In the genomic region with DNA sequence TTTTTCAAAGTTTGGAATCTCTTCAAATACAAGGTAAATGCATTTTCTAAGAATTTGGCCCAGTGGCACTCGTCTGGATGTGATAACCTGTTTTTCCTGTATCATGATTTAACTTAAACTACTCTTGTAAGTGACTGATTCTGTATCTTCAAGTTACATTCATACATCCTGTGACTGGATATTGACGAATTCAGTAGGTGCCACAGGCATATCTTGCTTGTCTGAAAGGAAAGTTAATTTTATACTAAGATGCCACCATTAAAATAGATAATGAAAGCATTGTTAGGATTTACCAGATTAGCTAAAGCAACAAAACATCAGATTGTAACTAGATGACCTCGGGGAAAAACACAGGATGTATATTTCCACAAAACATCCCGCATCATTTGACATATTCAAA, we compare ENCODE assay signal across 13 cellular contexts.
A peak's percentile ranks its signal among the peaks of the same experiment; 100 is the strongest.
DNase-seq lines count a peak whose midpoint lies in the region; ATAC-seq, FAIRE-seq and TF ChIP-seq lines count a peak whose summit lies in the region.
"Had no signal": no experiment of that assay in that cellular context is flagged by ENCODE, and none has a peak within 500 bp of the region (broad histone marks: within the 10 kb centered on the region; RNA-seq: fewer than 3 reads in every experiment).

No MANE protein-coding gene starts in this region.

- H3K4me3 ChIP-seq in bronchial epithelial cell (ENCODE audit: low read depth, low read length) (no peak overlapping the region), HAP-1 (no peak overlapping the region)
- H3K4me3 ChIP-seq: SJCRH30 had no signal

- ATAC-seq in GM18499 (IDR thresholded peaks at IDR 0.05; ENCODE audit: insufficient read depth, unreplicated experiment) (peak; percentile 9), GM21447 (IDR thresholded peaks at IDR 0.05; ENCODE audit: unreplicated experiment) (peak; percentile 23), HG03103 (IDR thresholded peaks at IDR 0.05; ENCODE audit: low read depth, unreplicated experiment) (peak; percentile 4)
- ATAC-seq: naive thymus-derived CD4-positive, alpha-beta T cell had no signal

- H3K36me3 ChIP-seq in bronchial epithelial cell (ENCODE audit: control insufficient read depth, insufficient read depth, low read length) (no peaks in the 10 kb centered on the region), HAP-1 (replicated peaks) (no peaks in the 10 kb centered on the region)
- H3K36me3 ChIP-seq: BE2C, SJCRH30 had no signal

- no peaks in the 10 kb centered on the region for H3K9me3 ChIP-seq in HAP-1
- H3K9me3 ChIP-seq: BE2C, SJCRH30 had no signal

- FAIRE-seq in bronchial epithelial cell (lab: Jason Lieb, UNC) = no peak

- DNase-seq in bronchial epithelial cell (ENCODE audit: low read depth) = peak; percentile 35
- no peak for DNase-seq in C1 segment of cervical spinal cord (lab: John Stamatoyannopoulos, UW)
- no peak for DNase-seq in NCI-H2196 (lab: John Stamatoyannopoulos, UW; ENCODE audit: unreplicated experiment)
- DNase-seq in HAP-1 (ENCODE audit: low spot score in 2 of 2) = no peak
- DNase-seq in SIG-M5 (lab: John Stamatoyannopoulos, UW) = no peak
- DNase-seq: activated CD4-positive, alpha-beta T cell treated with anti-CD3 and anti-CD28 coated beads, Interleukin-2, amount 50 U/mL, for 4 hours; activated naive CD8-positive, alpha-beta T cell treated with anti-CD3 and anti-CD28 coated beads, Interleukin-2, amount 10 ng/mL, durations not matched to agents 7 days and 5 days; BE2C; naive thymus-derived CD4-positive, alpha-beta T cell; SJCRH30 had no signal

- no peaks in the 10 kb centered on the region for H3K27me3 ChIP-seq in bronchial epithelial cell (ENCODE audit: control insufficient read depth, insufficient read depth, low read length)
- no peaks in the 10 kb centered on the region for H3K27me3 ChIP-seq in HAP-1 (ENCODE audit: low read depth)
- H3K27me3 ChIP-seq: BE2C, SJCRH30 had no signal

- in situ Hi-C loops in HAP-1 (cut with MboI; ENCODE audit: low sequenced_read_pairs) = no loop called here

- H3K4me1 ChIP-seq in HAP-1 = peaks cover 37% of the 10 kb centered on the region
- H3K4me1 ChIP-seq: BE2C had no signal

- TF ChIP-seq CTCF in bronchial epithelial cell (IDR thresholded peaks at IDR 0.05; ENCODE audit: insufficient read depth, low read length, severe bottlenecking) = no peak
